In genomic region chr17:63989622-63990345, GRCh38 we compare ENCODE assay signal across 15 cellular contexts. TPM values are rescaled to one million over a fixed set of nuclear protein-coding genes. Genes with fewer than 3 reads are reported as not detected.
DNase-seq lines count a peak whose midpoint lies in the region; ATAC-seq and TF ChIP-seq lines count a peak whose summit lies in the region.
"Had no signal": no experiment of that assay in that cellular context is flagged by ENCODE, and none has a peak within 500 bp of the region (broad histone marks: within the 10 kb centered on the region; RNA-seq: fewer than 3 reads in every experiment).

No MANE protein-coding gene starts in this region.

- intact Hi-C loops in left ventricle myocardium inferior (cut with micrococcal nuclease) (no loop called here), left ventricle myocardium superior (cut with micrococcal nuclease) (no loop called here), aorta (cut with DNase I) (no loop called here)
- intact Hi-C loops in CD8-positive, alpha-beta T cell (cut with DNase I, micrococcal nuclease) = loop anchor here (1.0 to 10.0 kb wide), 4 partner anchors 36 to 295 kb away; no protein-coding TSS in a partner anchor

- H3K4me3 ChIP-seq in left ventricle myocardium inferior (no peak overlapping the region), aorta (ENCODE audit: low read length in 2 of 2) (no peak overlapping the region)
- H3K4me3 ChIP-seq in CD8-positive, alpha-beta T cell (ENCODE audit: low read depth, low read length) = no peak overlapping the region
- H3K4me3 ChIP-seq: dorsolateral prefrontal cortex, right lobe of liver, transverse colon had no signal

- H3K36me3 ChIP-seq in left ventricle myocardium inferior (no peaks in the 10 kb centered on the region), aorta (ENCODE audit: control insufficient read depth in 1 of 2, insufficient read depth in 2 of 2, low read length in 1 of 2) (no peaks in the 10 kb centered on the region)
- no peaks in the 10 kb centered on the region for H3K36me3 ChIP-seq in CD8-positive, alpha-beta T cell (ENCODE audit: insufficient read depth, low read length)
- H3K36me3 ChIP-seq: right lobe of liver, transverse colon had no signal

- no peaks in the 10 kb centered on the region for H3K27me3 Mint-ChIP-seq in activated T-helper 17 cell treated with anti-CD3 and anti-CD28 coated beads, Interleukin-2, amount 50 U/mL, for 72 hours
- no peaks in the 10 kb centered on the region for H3K27me3 Mint-ChIP-seq in naive thymus-derived CD8-positive, alpha-beta T cell
- no peaks in the 10 kb centered on the region for H3K27me3 Mint-ChIP-seq in CD8-positive, alpha-beta T cell (ENCODE audit: low read depth)

- POLR2A ChIA-PET in naive thymus-derived CD8-positive, alpha-beta T cell (lab: Charles Lee) = interaction anchor here (1.0 to 2.1 kb wide), 8 partner anchors 10 to 71 kb away, joined by 3 to 12 read pairs (median 6); partner anchors contain the start of genes GH1 and ICAM2
- POLR2A ChIA-PET in CD8-positive, alpha-beta T cell (lab: Charles Lee) = interaction anchor here (0.5 to 1.6 kb wide), 6 partner anchors 23 to 159 kb away, joined by 3 to 7 read pairs (median 4); partner anchors contain the start of genes CD79B and ICAM2

- ATAC-seq in left ventricle myocardium superior = no peak
- no peak for ATAC-seq in activated T-helper 17 cell treated with anti-CD3 and anti-CD28 coated beads, Interleukin-2, amount 50 U/mL, for 72 hours (replicated peaks)
- no peak for ATAC-seq in naive thymus-derived CD8-positive, alpha-beta T cell
- ATAC-seq in aorta (ENCODE audit: low FRiP score) = no peak
- ATAC-seq in CD8-positive, alpha-beta T cell = no peak
- ATAC-seq in HG02763 (IDR thresholded peaks at IDR 0.05; ENCODE audit: unreplicated experiment) = no peak
- no peak for ATAC-seq in GM21528 (IDR thresholded peaks at IDR 0.05; ENCODE audit: low FRiP score, unreplicated experiment)

- no peak overlapping the region for H3K27ac ChIP-seq in left ventricle myocardium inferior (replicated peaks)
- no peak overlapping the region for H3K27ac ChIP-seq in aorta (ENCODE audit: low read depth in 1 of 2, low read length in 2 of 2)
- no peak overlapping the region for H3K27ac ChIP-seq in CD8-positive, alpha-beta T cell (ENCODE audit: low read depth, low read length)
- H3K27ac ChIP-seq: dorsolateral prefrontal cortex, right lobe of liver, transverse colon had no signal

- peak; percentile 3 for DNase-seq in left ventricle myocardium inferior
- no peak for DNase-seq in left ventricle myocardium superior
- no peak for DNase-seq in naive thymus-derived CD8-positive, alpha-beta T cell
- DNase-seq in aorta = peak; percentile 30 to 57
- DNase-seq in CD8-positive, alpha-beta T cell = no peak
- DNase-seq: DMS153, hippocampal formation, NCI-H2081 treated with DMSO at 0.1 percent for 48 hours had no signal

- no peaks in the 10 kb centered on the region for H3K36me3 Mint-ChIP-seq in activated T-helper 17 cell treated with anti-CD3 and anti-CD28 coated beads, Interleukin-2, amount 50 U/mL, for 72 hours (ENCODE audit: low read depth)
- no peaks in the 10 kb centered on the region for H3K36me3 Mint-ChIP-seq in naive thymus-derived CD8-positive, alpha-beta T cell
- H3K36me3 Mint-ChIP-seq in CD8-positive, alpha-beta T cell = no peaks in the 10 kb centered on the region

- peaks cover 50% of the 10 kb centered on the region for H3K4me1 ChIP-seq in left ventricle myocardium inferior
- no peaks in the 10 kb centered on the region for H3K4me1 ChIP-seq in aorta (ENCODE audit: control insufficient read depth in 1 of 2, insufficient read depth in 2 of 2, low read length in 2 of 2)
- H3K4me1 ChIP-seq in CD8-positive, alpha-beta T cell (ENCODE audit: insufficient read depth, low read length) = peaks cover 31% of the 10 kb centered on the region
- H3K4me1 ChIP-seq: right lobe of liver had no signal

- H3K27ac Mint-ChIP-seq in activated T-helper 17 cell treated with anti-CD3 and anti-CD28 coated beads, Interleukin-2, amount 50 U/mL, for 72 hours = no peak overlapping the region
- H3K27ac Mint-ChIP-seq in naive thymus-derived CD8-positive, alpha-beta T cell = peak overlapping the region in 6 of 10 donors; percentile 53 to 83 (median 73)
- H3K27ac Mint-ChIP-seq in CD8-positive, alpha-beta T cell = no peak overlapping the region

- H3K4me3 Mint-ChIP-seq in activated T-helper 17 cell treated with anti-CD3 and anti-CD28 coated beads, Interleukin-2, amount 50 U/mL, for 72 hours = peak overlapping the region; percentile 59
- peak overlapping the region in 4 of 10 donors; percentile 10 to 84 (median 73) for H3K4me3 Mint-ChIP-seq in naive thymus-derived CD8-positive, alpha-beta T cell
- H3K4me3 Mint-ChIP-seq in CD8-positive, alpha-beta T cell = no peak overlapping the region
- H3K4me3 Mint-ChIP-seq: neural crest cell had no signal

- H3K9me3 Mint-ChIP-seq in activated T-helper 17 cell treated with anti-CD3 and anti-CD28 coated beads, Interleukin-2, amount 50 U/mL, for 72 hours = no peaks in the 10 kb centered on the region
- no peaks in the 10 kb centered on the region for H3K9me3 Mint-ChIP-seq in naive thymus-derived CD8-positive, alpha-beta T cell
- H3K9me3 Mint-ChIP-seq in CD8-positive, alpha-beta T cell = no peaks in the 10 kb centered on the region
- H3K9me3 Mint-ChIP-seq: neural crest cell had no signal

- peaks cover 28% of the 10 kb centered on the region for H3K4me1 Mint-ChIP-seq in activated T-helper 17 cell treated with anti-CD3 and anti-CD28 coated beads, Interleukin-2, amount 50 U/mL, for 72 hours
- peaks cover 20 to 63% (median 43%) of the 10 kb centered on the region in 4 donors for H3K4me1 Mint-ChIP-seq in naive thymus-derived CD8-positive, alpha-beta T cell
- peaks cover 57% of the 10 kb centered on the region for H3K4me1 Mint-ChIP-seq in CD8-positive, alpha-beta T cell (ENCODE audit: low read depth)

- TF ChIP-seq CTCF in left ventricle myocardium inferior (IDR thresholded peaks at IDR 0.05; ENCODE audit: borderline replicate concordance) = no peak
- no peak for TF ChIP-seq CTCF in CD8-positive, alpha-beta T cell (IDR thresholded peaks at IDR 0.05)

- H3K27me3 ChIP-seq in left ventricle myocardium inferior (ENCODE audit: low read depth) (peaks cover 30% of the 10 kb centered on the region), aorta (ENCODE audit: control insufficient read depth in 1 of 2, insufficient read depth in 2 of 2, low read length in 1 of 2) (no peaks in the 10 kb centered on the region)
- no peaks in the 10 kb centered on the region for H3K27me3 ChIP-seq in CD8-positive, alpha-beta T cell (ENCODE audit: insufficient read depth, low read length)
- H3K27me3 ChIP-seq: right lobe of liver had no signal

- CTCF ChIA-PET in CD8-positive, alpha-beta T cell (lab: Charles Lee) = interaction anchor here (0.9 to 18.0 kb wide), 23 partner anchors 9 to 280 kb away, joined by 3 to 293 read pairs (median 7); partner anchors contain the start of genes CD79B, CSHL1, ERN1 and GH1

- H3K9me3 ChIP-seq in left ventricle myocardium inferior (replicated peaks) = no peaks in the 10 kb centered on the region
- H3K9me3 ChIP-seq in aorta (ENCODE audit: control insufficient read depth, low read length) = no peaks in the 10 kb centered on the region
- H3K9me3 ChIP-seq in CD8-positive, alpha-beta T cell (ENCODE audit: low read length) = no peaks in the 10 kb centered on the region
- H3K9me3 ChIP-seq: right lobe of liver, transverse colon had no signal

- 92% methylated on average over 21 of the region's 21 CpGs for WGBS in aorta, 2 donors

RNA-seq across cellular contexts. Expression of gene PRR29, which starts 8.4 kb away (rescaled TPM):
- total RNA-seq in left ventricle myocardium inferior (not detected), left ventricle myocardium superior (0.20 TPM), aorta (under 1 TPM; 0.62 to 0.84 TPM)
- 1 to 10 TPM; 2.9 to 3.2 TPM for total RNA-seq in activated T-helper 17 cell treated with anti-CD3 and anti-CD28 coated beads, Interleukin-2, amount 50 U/mL, for 72 hours
- total RNA-seq in naive thymus-derived CD8-positive, alpha-beta T cell = under 1 TPM in 1 of 2 experiments, not detected in 1; 0.30 TPM
- 1 to 10 TPM; 3.4 to 4.6 (median 3.7) TPM for polyA plus RNA-seq in naive thymus-derived CD8-positive, alpha-beta T cell
- under 1 TPM in 1 of 2 donors, not detected in 1; 0.10 TPM for polyA plus RNA-seq in aorta
- under 1 TPM; 0.24 to 0.97 TPM for total RNA-seq in CD8-positive, alpha-beta T cell
- total RNA-seq: transverse colon had no signal

RNA-seq across cellular contexts. Expression of gene SCN4A, which starts 17.1 kb away (rescaled TPM):
- total RNA-seq in left ventricle myocardium inferior = 1.2 TPM
- total RNA-seq in left ventricle myocardium superior = 0.32 TPM
- total RNA-seq in activated T-helper 17 cell treated with anti-CD3 and anti-CD28 coated beads, Interleukin-2, amount 50 U/mL, for 72 hours = under 1 TPM; 0.32 to 0.37 TPM
- total RNA-seq in naive thymus-derived CD8-positive, alpha-beta T cell = under 1 TPM; 0.05 to 0.22 TPM
- polyA plus RNA-seq in naive thymus-derived CD8-positive, alpha-beta T cell = not detected
- total RNA-seq in aorta = 1 to 10 TPM; 1.5 to 3.2 TPM
- polyA plus RNA-seq in aorta = under 1 TPM in 1 of 2 donors, not detected in 1; 0.03 TPM
- total RNA-seq in CD8-positive, alpha-beta T cell = under 1 TPM in 1 of 2 experiments, not detected in 1; 0.14 TPM

RNA-seq across cellular contexts. Expression of gene ICAM2, which starts 30.6 kb away (rescaled TPM):
- total RNA-seq in left ventricle myocardium inferior = 28.2 TPM
- 30.6 TPM for total RNA-seq in left ventricle myocardium superior
- total RNA-seq in activated T-helper 17 cell treated with anti-CD3 and anti-CD28 coated beads, Interleukin-2, amount 50 U/mL, for 72 hours = 10 to 100 TPM; 43.0 to 54.9 TPM
- total RNA-seq in naive thymus-derived CD8-positive, alpha-beta T cell = 10 to 100 TPM; 89.2 to 89.3 TPM
- 100 to 1,000 TPM; 218 to 306 (median 289) TPM for polyA plus RNA-seq in naive thymus-derived CD8-positive, alpha-beta T cell
- 10 to 100 TPM; 24.9 to 36.0 TPM for total RNA-seq in aorta
- polyA plus RNA-seq in aorta = 1 to 10 TPM; 3.9 to 9.7 TPM
- 10 to 100 TPM; 38.0 to 38.7 TPM for total RNA-seq in CD8-positive, alpha-beta T cell
- total RNA-seq: neural crest cell had no signal

RNA-seq across cellular contexts. Expression of gene CD79B, which starts 57.7 kb away (rescaled TPM):
- total RNA-seq in left ventricle myocardium inferior = 4.6 TPM
- 5.7 TPM for total RNA-seq in left ventricle myocardium superior
- total RNA-seq in activated T-helper 17 cell treated with anti-CD3 and anti-CD28 coated beads, Interleukin-2, amount 50 U/mL, for 72 hours = 10 to 100 TPM; 29.3 to 41.4 TPM
- total RNA-seq in naive thymus-derived CD8-positive, alpha-beta T cell = 10 to 100 TPM; 40.0 to 42.8 TPM
- 10 to 100 TPM; 14.5 to 21.9 (median 21.3) TPM for polyA plus RNA-seq in naive thymus-derived CD8-positive, alpha-beta T cell
- 1 to 10 TPM; 5.1 to 7.1 TPM for total RNA-seq in aorta
- 1 to 10 TPM in 1 of 2 donors, under 1 TPM in 1; 0.50 to 6.7 TPM for polyA plus RNA-seq in aorta
- 1 to 10 TPM; 2.9 to 3.2 TPM for total RNA-seq in CD8-positive, alpha-beta T cell

Comparison
In these comparisons a context has a peak if more than half of its experiments do, and no peak if none do; other contexts are left out.
1. DNase-seq: peak in left ventricle myocardium inferior (single experiment) and aorta (2 of 2); none in left ventricle myocardium superior (single experiment), naive thymus-derived CD8-positive, alpha-beta T cell (0 of 10) and CD8-positive, alpha-beta T cell (0 of 7).
2. H3K27ac Mint-ChIP-seq: peak in naive thymus-derived CD8-positive, alpha-beta T cell (6 of 10); none in activated T-helper 17 cell treated with anti-CD3 and anti-CD28 coated beads, Interleukin-2, amount 50 U/mL, for 72 hours (single experiment) and CD8-positive, alpha-beta T cell (single experiment).
3. intact Hi-C loops: an anchor here in CD8-positive, alpha-beta T cell (1.0 to 10.0 kb wide); none called in left ventricle myocardium inferior, left ventricle myocardium superior and aorta.